1 cellular context compared by ENCODE assay signal in genomic region chr1:39214998-39215873, GRCh38.
TF ChIP-seq lines count a peak whose summit lies in the region.

No MANE protein-coding gene starts in this region.

TF ChIP-seq in HepG2, 621 proteins besides CTCF, POLR2A, EP300 and RAD21 (continued from another document):
- no peak for TF ChIP-seq LCORL (IDR thresholded peaks at IDR 0.05)
- TF ChIP-seq LCORL (CRISPR knock-in tag; IDR thresholded peaks at IDR 0.05) = peak; percentile 75
- no peak for TF ChIP-seq MAF1 (CRISPR knock-in tag; IDR thresholded peaks at IDR 0.05; ENCODE audit: borderline replicate concordance)
- 0 out of 2 replicates have a peak, but pooled peaks have one; percentile 23 for TF ChIP-seq POLR2AphosphoS5 (IDR thresholded peaks at IDR 0.05; ENCODE audit: low read depth, low read length)
- TF ChIP-seq MNT (IDR thresholded peaks at IDR 0.05) = peak; percentile 31; the same call in 1 of the 2 replicates
- TF ChIP-seq ZNF362 (CRISPR knock-in tag; IDR thresholded peaks at IDR 0.05; ENCODE audit: borderline replicate concordance) = peak; percentile 69; the same call in 1 of the 2 replicates
- TF ChIP-seq ZNF547 (CRISPR knock-in tag; IDR thresholded peaks at IDR 0.05) = no peak
- TF ChIP-seq ZNF558 (CRISPR knock-in tag; IDR thresholded peaks at IDR 0.05; ENCODE audit: borderline replicate concordance) = no peak
- TF ChIP-seq POLR2G (IDR thresholded peaks at IDR 0.05; ENCODE audit: low read depth, low read length) = no peak
- TF ChIP-seq MYC (CRISPR knock-in tag; IDR thresholded peaks at IDR 0.05; ENCODE audit: borderline replicate concordance) = peak; percentile 33; the same call in 1 of the 2 replicates
- TF ChIP-seq MEF2D (CRISPR knock-in tag; IDR thresholded peaks at IDR 0.05) = peak; percentile 75
- TF ChIP-seq ASH2L (IDR thresholded peaks at IDR 0.05; ENCODE audit: insufficient read length, low read depth, low read length) = peak; percentile 7
- no peak for TF ChIP-seq ZBTB42 (CRISPR knock-in tag; IDR thresholded peaks at IDR 0.05)
